Comparison of ENCODE assay signal across 8 cellular contexts in genomic region chr11:78417175-78417887, GRCh38. TPM values are rescaled to one million over a fixed set of nuclear protein-coding genes. Genes with fewer than 3 reads are reported as not detected.
DNase-seq lines count a peak whose midpoint lies in the region; ATAC-seq and TF ChIP-seq lines count a peak whose summit lies in the region.

TSS of gene GAB2 (minus strand) at chr11:78417820. CDS start at chr11:78417720, 100 bp downstream.

- no peaks in the 10 kb centered on the region for H3K36me3 ChIP-seq in ovary

- peak within 1 kb of the TSS; percentile 96 to 99 for H3K27ac ChIP-seq in ovary

- no peaks in the 10 kb centered on the region for H3K27me3 ChIP-seq in ovary

- intact Hi-C loops in ovary (cut with DNase I), result loop anchor here (5.0 to 10.0 kb wide), 9 partner anchors 73 to 270 kb away; partner anchors contain the start of gene NARS2 (in 1 of the 4)

- H3K4me3 Mint-ChIP-seq in IgD-negative memory B cell, result peak within 1 kb of the TSS; percentile 94 to 99 (median 99)

- H3K4me1 Mint-ChIP-seq in IgD-negative memory B cell, result peaks cover 48 to 56% (median 52%) of the 10 kb centered on the region in 3 donors

- no peaks in the 10 kb centered on the region for H3K36me3 Mint-ChIP-seq in IgD-negative memory B cell

- H3K27ac Mint-ChIP-seq in IgD-negative memory B cell, result peak within 1 kb of the TSS; percentile 97 to 99 (median 98)

- H3K4me1 ChIP-seq in ovary (ENCODE audit: insufficient read depth), result peaks cover 14% of the 10 kb centered on the region

- no peaks in the 10 kb centered on the region for H3K9me3 Mint-ChIP-seq in IgD-negative memory B cell

- WGBS in ovary, 3 donors, result 0 to 2% (median 1%) methylated on average over 43 to 90 of the region's 93 CpGs

- no peaks in the 10 kb centered on the region for H3K9me3 ChIP-seq in ovary

- peak; percentile 7 for ATAC-seq in GM19452 (IDR thresholded peaks at IDR 0.05; ENCODE audit: unreplicated experiment)

- TF ChIP-seq CTCF in AG09309 (IDR thresholded peaks at IDR 0.05; ENCODE audit: control insufficient read depth, insufficient read depth, low read depth, low read length, missing control alignments), result no peak
- TF ChIP-seq CTCF in ovary (IDR thresholded peaks at IDR 0.05), result no peak

- H3K4me3 ChIP-seq in AG09309 (ENCODE audit: control insufficient read depth, low read depth, low read length), result peak within 1 kb of the TSS; percentile 66
- peak within 1 kb of the TSS; percentile 92 for H3K4me3 ChIP-seq in ovary

- no peaks in the 10 kb centered on the region for H3K27me3 Mint-ChIP-seq in IgD-negative memory B cell

- TF ChIP-seq EP300 in ovary (IDR thresholded peaks at IDR 0.05), result no peak

- TF ChIP-seq POLR2A in ovary (IDR thresholded peaks at IDR 0.05), result no peak

- DNase-seq in AG09309 (ENCODE audit: low read depth), result no peak
- DNase-seq in activated T-helper 9 cell treated with anti-CD3 and anti-CD28 coated beads, Interleukin-2, amount 50 U/mL, for 16 hours (ENCODE audit: low read depth), result peak; percentile 9
- no peak for DNase-seq in glomerular endothelial cell (ENCODE audit: extremely low read depth, low read depth, low spot score)
- peak in 2 of 5 donors; percentile 53 to 67 for DNase-seq in ovary
- DNase-seq in NCI-H524 treated with DMSO at 0.1 percent for 48 hours (lab: John Stamatoyannopoulos, UW), result no peak
- no peak for DNase-seq in NK-92 treated with Interleukin-12 subunit alpha and Interleukin-12 subunit beta, amount 100 ng/mL, for 24 hours (lab: John Stamatoyannopoulos, UW)

RNA-seq across cellular contexts. Expression of gene GAB2, which starts in this region (rescaled TPM):
- polyA plus RNA-seq in IgD-negative memory B cell (4.2 TPM), ovary (10 to 100 TPM; 30.9 to 33.9 TPM)
- total RNA-seq in glomerular endothelial cell (22.3 and 33.2 TPM in 2 replicates), ovary (10 to 100 TPM; 34.9 to 64.6 (median 50.5) TPM)
